ENCODE assay signal across 8 cellular contexts in the genomic region with DNA sequence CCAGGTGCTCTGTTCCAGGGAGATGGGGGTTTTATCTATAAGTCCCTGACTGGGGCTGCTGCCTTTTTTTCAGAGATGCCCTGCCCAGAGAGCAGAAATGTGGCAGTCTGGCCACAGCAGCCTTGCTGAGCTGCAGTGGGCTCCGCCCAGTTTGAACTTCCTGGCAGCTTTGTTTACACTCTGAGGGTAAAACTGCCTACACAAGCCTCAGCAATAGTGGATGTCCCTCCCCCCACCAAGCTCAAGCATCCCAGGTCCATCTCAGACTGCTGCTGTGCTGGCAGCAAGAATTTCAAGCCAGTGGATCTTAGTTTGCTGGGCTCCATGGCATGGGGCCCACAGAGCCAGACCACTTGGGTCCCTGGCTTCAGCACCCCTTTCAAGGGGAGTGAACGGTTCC.
DNase-seq lines count a peak whose midpoint lies in the region; TF ChIP-seq lines count a peak whose summit lies in the region.
"Not testable (repeated sequence)": the region's sequence is repeated elsewhere in the genome, so short reads cannot be mapped to it uniquely, and the experiment has no call there.

No MANE protein-coding gene starts in this region.

- H3K4ac ChIP-seq in mesendoderm (ENCODE audit: low read depth, low read length): not testable (repeated sequence)

- peak overlapping the region in 6 of 11 experiments; percentile 5 to 57 (median 30); a peak in 10 of 22 replicates for H3K4me2 ChIP-seq in BLaER1 treated with 17β-estradiol and CSF1 and Interleukin-3, amounts not matched to agents 10 nM and 100 nM
- H3K4me2 ChIP-seq in KMS-11: peak overlapping the region; percentile 18; the same call in 1 of the 2 replicates
- H3K4me2 ChIP-seq in mesendoderm (ENCODE audit: low read length): not testable (repeated sequence)

- not testable (repeated sequence) for H3K23ac ChIP-seq in mesendoderm (ENCODE audit: low read length)

- H2BK120ac ChIP-seq in mesendoderm (ENCODE audit: low read depth, low read length): not testable (repeated sequence)

- H3K4me3 ChIP-seq in BLaER1 treated with 17β-estradiol and CSF1 and Interleukin-3, amounts not matched to agents 10 nM and 100 nM; KMS-11 (IDR thresholded peaks at IDR 0.05; ENCODE audit: insufficient read depth, low read depth, low read length); colonic mucosa; mesendoderm (ENCODE audit: low read length); transverse colon: not testable (repeated sequence)

- H3K27ac ChIP-seq in BLaER1 treated with 17β-estradiol and CSF1 and Interleukin-3, amounts not matched to agents 10 nM and 100 nM: peak overlapping the region in 5 of 11 experiments; percentile 7 to 53 (median 32); a peak in 7 of 22 replicates
- peak overlapping the region; percentile 10; the same call in 1 of the 2 replicates for H3K27ac ChIP-seq in KMS-11
- not testable (repeated sequence) for H3K27ac ChIP-seq in colonic mucosa; mesendoderm (ENCODE audit: low read depth, low read length); transverse colon

- intact Hi-C loops in colonic mucosa (cut with DNase I); transverse colon (cut with DNase I; ENCODE audit: low total_unique reads): not testable (repeated sequence)

- not testable (repeated sequence) for H4K8ac ChIP-seq in mesendoderm (ENCODE audit: low read depth, low read length)

- H2AFZ ChIP-seq in KMS-11 (ENCODE audit: low read depth): peak overlapping the region; percentile 60

- DNase-seq in DMS53 (lab: John Stamatoyannopoulos, UW) (peak; percentile 65), NCI-H510A (lab: John Stamatoyannopoulos, UW) (peak; percentile 16), OCI-M1 (lab: John Stamatoyannopoulos, UW) (peak; percentile 17), colonic mucosa (peak; percentile 41), mesendoderm (peak; percentile 49), transverse colon (peak; percentile 14)

- peak overlapping the region in 2 of 11 experiments; percentile 13 to 20; a peak in 1 of 22 replicates for H3K9ac ChIP-seq in BLaER1 treated with 17β-estradiol and CSF1 and Interleukin-3, amounts not matched to agents 10 nM and 100 nM
- H3K9ac ChIP-seq in KMS-11; colonic mucosa (ENCODE audit: low read depth in 2 of 2, low read length in 2 of 2); mesendoderm (ENCODE audit: low read length): not testable (repeated sequence)

- TF ChIP-seq CTCF in KMS-11 (conservative IDR thresholded peaks at IDR 0.05; ENCODE audit: low read depth, low read length); colonic mucosa (IDR thresholded peaks at IDR 0.05); transverse colon (IDR thresholded peaks at IDR 0.05): not testable (repeated sequence)

- TF ChIP-seq POLR2A in transverse colon (IDR thresholded peaks at IDR 0.05): not testable (repeated sequence)

- WGBS in mesendoderm (ENCODE audit: extremely low coverage, insufficient coverage, low lambda C conversion rate): no CpG with 5 or more reads among the region's 2 CpGs
- 47% methylated on average over 2 of the region's 2 CpGs; no CpG with 5 or more reads in 1 of the 2 donors for WGBS in transverse colon (ENCODE audit: low coverage in 1 of 2), 2 donors

- H3K36me3 ChIP-seq in BLaER1 treated with 17β-estradiol and CSF1 and Interleukin-3, amounts not matched to agents 10 nM and 100 nM; KMS-11 (ENCODE audit: insufficient read depth); colonic mucosa; mesendoderm (ENCODE audit: control insufficient read depth, insufficient read depth, low read length); transverse colon: not testable (repeated sequence)

- not testable (repeated sequence) for H3K18ac ChIP-seq in mesendoderm (ENCODE audit: low read length)

- H3K9me3 ChIP-seq in BLaER1 treated with 17β-estradiol and CSF1 and Interleukin-3, amounts not matched to agents 10 nM and 100 nM (replicated peaks in 1 of 11); colonic mucosa; transverse colon: not testable (repeated sequence)

- H4K20me1 ChIP-seq in BLaER1 treated with 17β-estradiol and CSF1 and Interleukin-3, amounts not matched to agents 10 nM and 100 nM; KMS-11 (ENCODE audit: insufficient read depth): not testable (repeated sequence)

- H3K27me3 ChIP-seq in BLaER1 treated with 17β-estradiol and CSF1 and Interleukin-3, amounts not matched to agents 10 nM and 100 nM; KMS-11 (ENCODE audit: insufficient read depth, low read depth); colonic mucosa; mesendoderm (ENCODE audit: insufficient read depth, low read length, poor library complexity); transverse colon: not testable (repeated sequence)

- in situ Hi-C loops in transverse colon (cut with MboI; ENCODE audit: low pct_ligation_motif_present in 1 of 4, low pct_unique_long_range_greater_than_20kb in 1 of 4, low sequenced_read_pairs in 3 of 4): not testable (repeated sequence)

- not testable (repeated sequence) for H3K79me2 ChIP-seq in KMS-11 (ENCODE audit: insufficient read depth, low read depth); mesendoderm (ENCODE audit: control insufficient read depth, insufficient read depth, low read length)

- not testable (repeated sequence) for H2BK15ac ChIP-seq in mesendoderm (replicated peaks; ENCODE audit: low read depth)

- H3K79me1 ChIP-seq in mesendoderm (ENCODE audit: low read length): not testable (repeated sequence)

- peaks cover 0 to 14% (median 7%) of the 10 kb centered on the region in 10 experiments; a peak in 15 of 20 replicates for H3K4me1 ChIP-seq in BLaER1 treated with 17β-estradiol and CSF1 and Interleukin-3, amounts not matched to agents 10 nM and 100 nM
- H3K4me1 ChIP-seq in KMS-11 (ENCODE audit: low read depth, poor library complexity, severe bottlenecking): peaks cover 22% of the 10 kb centered on the region
- not testable (repeated sequence) for H3K4me1 ChIP-seq in colonic mucosa; mesendoderm (ENCODE audit: control insufficient read depth, low read depth, low read length); transverse colon

- H2BK5ac ChIP-seq in mesendoderm (ENCODE audit: low read length): not testable (repeated sequence)

- not testable (repeated sequence) for H4K5ac ChIP-seq in mesendoderm (ENCODE audit: low read length)

- TF ChIP-seq EP300 in transverse colon (IDR thresholded peaks at IDR 0.05; ENCODE audit: low read depth): not testable (repeated sequence)

- H3K56ac ChIP-seq in mesendoderm (ENCODE audit: low read length): not testable (repeated sequence)

- H2AK5ac ChIP-seq in mesendoderm (ENCODE audit: low read length): not testable (repeated sequence)

Comparison
In these comparisons a context has a peak if more than half of its experiments do, and no peak if none do; other contexts are left out.
1. DNase-seq: peak in every context shown above with its lines; median percentile 65 in DMS53; 49 in mesendoderm; 41 in colonic mucosa; 17 in OCI-M1; 16 in NCI-H510A; 14 in transverse colon.